8 cellular contexts compared by ENCODE assay signal in genomic region chr20:56359212-56360132, GRCh38. TPM values are rescaled to one million over a fixed set of nuclear protein-coding genes. Genes with fewer than 3 reads are reported as not detected.
A peak's percentile ranks its signal among the peaks of the same experiment; 100 is the strongest.
DNase-seq lines count a peak whose midpoint lies in the region; ATAC-seq and TF ChIP-seq lines count a peak whose summit lies in the region.

No MANE protein-coding gene starts in this region.

- peak; percentile 48 for DNase-seq in activated CD4-positive, alpha-beta T cell treated with anti-CD3 and anti-CD28 coated beads for 36 hours
- DNase-seq in activated CD4-positive, alpha-beta T cell treated with anti-CD3 and anti-CD28 coated beads for 4 hours: no peak
- DNase-seq in HEK293T (ENCODE audit: extremely low spot score): peak; percentile 55
- peak; percentile 40 for DNase-seq in NCI-H2227 treated with DMSO at 0.1 percent for 48 hours (lab: John Stamatoyannopoulos, UW)
- DNase-seq in activated naive CD8-positive, alpha-beta T cell treated with anti-CD3 and anti-CD28 coated beads, Interleukin-2, amount 10 ng/mL, durations not matched to agents 7 days and 5 days: no peak
- peak in 39 of 42 donors; percentile 27 to 81 (median 50) for DNase-seq in head of caudate nucleus
- DNase-seq in omental fat pad (ENCODE audit: low spot score): no peak
- DNase-seq in occipital lobe (lab: John Stamatoyannopoulos, UW): no peak

- no peaks in the 10 kb centered on the region for H3K27me3 Mint-ChIP-seq in activated CD4-positive, alpha-beta T cell treated with anti-CD3 and anti-CD28 coated beads for 36 hours
- H3K27me3 Mint-ChIP-seq in activated naive CD8-positive, alpha-beta T cell treated with anti-CD3 and anti-CD28 coated beads, Interleukin-2, amount 10 ng/mL, durations not matched to agents 7 days and 5 days: peaks cover 10% of the 10 kb centered on the region

- intact Hi-C loops in activated CD4-positive, alpha-beta T cell treated with anti-CD3 and anti-CD28 coated beads for 36 hours (cut with DNase I, micrococcal nuclease): loop anchor here in 1 of 2 experiments (2.0 kb wide), 1 partner anchor 55 kb away; no protein-coding TSS in a partner anchor
- intact Hi-C loops in head of caudate nucleus (cut with DNase I): loop anchor here (2.0 kb wide), 1 partner anchor 33 kb away; the partner anchor contains the start of genes AURKA and CSTF1

- no peak for TF ChIP-seq CTCF in omental fat pad (IDR thresholded peaks at IDR 0.05)

- peak; percentile 34 for ATAC-seq in activated CD4-positive, alpha-beta T cell treated with anti-CD3 and anti-CD28 coated beads for 36 hours
- ATAC-seq in activated naive CD8-positive, alpha-beta T cell treated with anti-CD3 and anti-CD28 coated beads, Interleukin-2, amount 10 ng/mL, durations not matched to agents 7 days and 5 days (ENCODE audit: low read depth): no peak
- ATAC-seq in omental fat pad (ENCODE audit: low FRiP score): peak; percentile 60

- peak overlapping the region; percentile 58 for H3K27ac Mint-ChIP-seq in activated CD4-positive, alpha-beta T cell treated with anti-CD3 and anti-CD28 coated beads for 36 hours
- peak overlapping the region; percentile 58 for H3K27ac Mint-ChIP-seq in activated naive CD8-positive, alpha-beta T cell treated with anti-CD3 and anti-CD28 coated beads, Interleukin-2, amount 10 ng/mL, durations not matched to agents 7 days and 5 days

- no peaks in the 10 kb centered on the region for H3K9me3 Mint-ChIP-seq in activated CD4-positive, alpha-beta T cell treated with anti-CD3 and anti-CD28 coated beads for 36 hours (ENCODE audit: low read depth)
- H3K9me3 Mint-ChIP-seq in activated naive CD8-positive, alpha-beta T cell treated with anti-CD3 and anti-CD28 coated beads, Interleukin-2, amount 10 ng/mL, durations not matched to agents 7 days and 5 days: no peaks in the 10 kb centered on the region

- peak overlapping the region; percentile 82 for H3K4me3 Mint-ChIP-seq in activated CD4-positive, alpha-beta T cell treated with anti-CD3 and anti-CD28 coated beads for 36 hours
- H3K4me3 Mint-ChIP-seq in activated naive CD8-positive, alpha-beta T cell treated with anti-CD3 and anti-CD28 coated beads, Interleukin-2, amount 10 ng/mL, durations not matched to agents 7 days and 5 days: peak overlapping the region; percentile 87

- POLR2A ChIA-PET in activated CD4-positive, alpha-beta T cell treated with anti-CD3 and anti-CD28 coated beads for 36 hours (lab: Charles Lee): interaction anchor here (0.8 to 1.3 kb wide), 4 partner anchors 11 to 109 kb away, joined by 3 to 5 read pairs (median 4); partner anchors contain the start of genes AURKA, CSTF1 and RTF2
- POLR2A ChIA-PET in HEK293T (lab: Yijun Ruan, JAX): interaction anchor here (1.0 to 1.7 kb wide), 6 partner anchors 8 to 33 kb away, joined by 3 to 6 read pairs (median 4); partner anchors contain the start of genes AURKA and CSTF1
- POLR2A ChIA-PET in activated naive CD8-positive, alpha-beta T cell treated with anti-CD3 and anti-CD28 coated beads, Interleukin-2, amount 10 ng/mL, durations not matched to agents 7 days and 5 days (lab: Charles Lee): interaction anchor here (2.2 kb wide), 1 partner anchor 32 kb away, joined by 13 read pairs; the partner anchor contains the start of genes AURKA and CSTF1

- no peaks in the 10 kb centered on the region for H3K36me3 Mint-ChIP-seq in activated CD4-positive, alpha-beta T cell treated with anti-CD3 and anti-CD28 coated beads for 36 hours (ENCODE audit: low read depth)
- H3K36me3 Mint-ChIP-seq in activated naive CD8-positive, alpha-beta T cell treated with anti-CD3 and anti-CD28 coated beads, Interleukin-2, amount 10 ng/mL, durations not matched to agents 7 days and 5 days: no peaks in the 10 kb centered on the region

- CTCF ChIA-PET in activated CD4-positive, alpha-beta T cell treated with anti-CD3 and anti-CD28 coated beads for 36 hours (lab: Charles Lee): interaction anchor here (0.5 to 2.1 kb wide), 5 partner anchors 9 to 196 kb away, joined by 3 to 6 read pairs (median 3); partner anchors contain the start of gene AURKA
- CTCF ChIA-PET in HEK293T (lab: Yijun Ruan, JAX): no interaction called here

- peaks cover 17% of the 10 kb centered on the region for H3K4me1 Mint-ChIP-seq in activated CD4-positive, alpha-beta T cell treated with anti-CD3 and anti-CD28 coated beads for 36 hours
- H3K4me1 Mint-ChIP-seq in activated naive CD8-positive, alpha-beta T cell treated with anti-CD3 and anti-CD28 coated beads, Interleukin-2, amount 10 ng/mL, durations not matched to agents 7 days and 5 days: peaks cover 14% of the 10 kb centered on the region

TF ChIP-seq in HEK293T, 16 proteins besides CTCF, POLR2A, EP300 and RAD21:
- no peak for TF ChIP-seq LEF1 (IDR thresholded peaks at IDR 0.05; ENCODE audit: borderline replicate concordance)
- no peak for TF ChIP-seq ELF4 (IDR thresholded peaks at IDR 0.05)
- no peak for TF ChIP-seq BHLHE40 (IDR thresholded peaks at IDR 0.05; ENCODE audit: borderline replicate concordance)
- no peak for TF ChIP-seq L3MBTL2 (conservative IDR thresholded peaks at IDR 0.05)
- TF ChIP-seq PKNOX1 (IDR thresholded peaks at IDR 0.05): no peak
- TF ChIP-seq HDGF (IDR thresholded peaks at IDR 0.05; ENCODE audit: borderline replicate concordance): no peak
- TF ChIP-seq CTBP1 (IDR thresholded peaks at IDR 0.05; ENCODE audit: borderline replicate concordance): no peak
- TF ChIP-seq FOXK2 (IDR thresholded peaks at IDR 0.05): no peak
- TF ChIP-seq SP1 (IDR thresholded peaks at IDR 0.05): no peak
- TF ChIP-seq NFRKB (IDR thresholded peaks at IDR 0.05): no peak
- TF ChIP-seq ARNT (IDR thresholded peaks at IDR 0.05): no peak

RNA-seq across cellular contexts. Expression of gene FAM210B, which starts 0.7 kb away (rescaled TPM):
- total RNA-seq in activated CD4-positive, alpha-beta T cell treated with anti-CD3 and anti-CD28 coated beads for 36 hours: 1 to 10 TPM; 4.5 to 4.8 TPM
- total RNA-seq in activated naive CD8-positive, alpha-beta T cell treated with anti-CD3 and anti-CD28 coated beads, Interleukin-2, amount 10 ng/mL, durations not matched to agents 7 days and 5 days: 10 to 100 TPM; 10.9 to 13.6 TPM
- 10 to 100 TPM; 29.2 to 58.6 (median 39.3) TPM for total RNA-seq in omental fat pad
- 22.6 TPM for total RNA-seq in occipital lobe

RNA-seq across cellular contexts. Expression of gene AURKA, which starts 32.5 kb away (rescaled TPM):
- total RNA-seq in activated CD4-positive, alpha-beta T cell treated with anti-CD3 and anti-CD28 coated beads for 36 hours: 100 to 1,000 TPM; 103 to 114 TPM
- total RNA-seq in activated naive CD8-positive, alpha-beta T cell treated with anti-CD3 and anti-CD28 coated beads, Interleukin-2, amount 10 ng/mL, durations not matched to agents 7 days and 5 days: 10 to 100 TPM; 52.4 to 60.1 TPM
- 1 to 10 TPM in 3 of 4 donors, under 1 TPM in 1; 0.95 to 4.1 (median 2.5) TPM for total RNA-seq in omental fat pad
- 4.8 TPM for total RNA-seq in occipital lobe

RNA-seq across cellular contexts. Expression of gene CSTF1, which starts 33.0 kb away (rescaled TPM):
- total RNA-seq in activated CD4-positive, alpha-beta T cell treated with anti-CD3 and anti-CD28 coated beads for 36 hours: 10 to 100 TPM; 62.0 to 84.2 TPM
- total RNA-seq in activated naive CD8-positive, alpha-beta T cell treated with anti-CD3 and anti-CD28 coated beads, Interleukin-2, amount 10 ng/mL, durations not matched to agents 7 days and 5 days: 10 to 100 TPM; 55.7 to 58.3 TPM
- total RNA-seq in omental fat pad: 10 to 100 TPM; 20.8 to 26.8 (median 22.0) TPM
- 32.6 TPM for total RNA-seq in occipital lobe

RNA-seq across cellular contexts. Expression of gene CASS4, which starts 52.6 kb away (rescaled TPM):
- 1 to 10 TPM; 5.1 to 5.6 TPM for total RNA-seq in activated CD4-positive, alpha-beta T cell treated with anti-CD3 and anti-CD28 coated beads for 36 hours
- total RNA-seq in activated naive CD8-positive, alpha-beta T cell treated with anti-CD3 and anti-CD28 coated beads, Interleukin-2, amount 10 ng/mL, durations not matched to agents 7 days and 5 days: 10 to 100 TPM; 14.2 to 18.7 TPM
- total RNA-seq in omental fat pad (10 to 100 TPM in 1 of 4 donors, 1 to 10 TPM in 3; 3.5 to 10.6 (median 6.0) TPM), occipital lobe (0.16 TPM)

Comparison
In these comparisons a context has a peak if more than half of its experiments do, and no peak if none do; other contexts are left out.
1. DNase-seq: peak in activated CD4-positive, alpha-beta T cell treated with anti-CD3 and anti-CD28 coated beads for 36 hours (single experiment), HEK293T (single experiment), NCI-H2227 treated with DMSO at 0.1 percent for 48 hours (single experiment) and head of caudate nucleus (39 of 42); none in activated CD4-positive, alpha-beta T cell treated with anti-CD3 and anti-CD28 coated beads for 4 hours (0 of 2), activated naive CD8-positive, alpha-beta T cell treated with anti-CD3 and anti-CD28 coated beads, Interleukin-2, amount 10 ng/mL, durations not matched to agents 7 days and 5 days (single experiment), omental fat pad (single experiment) and occipital lobe (single experiment).